18 cellular contexts compared by ENCODE assay signal in the genomic region with DNA sequence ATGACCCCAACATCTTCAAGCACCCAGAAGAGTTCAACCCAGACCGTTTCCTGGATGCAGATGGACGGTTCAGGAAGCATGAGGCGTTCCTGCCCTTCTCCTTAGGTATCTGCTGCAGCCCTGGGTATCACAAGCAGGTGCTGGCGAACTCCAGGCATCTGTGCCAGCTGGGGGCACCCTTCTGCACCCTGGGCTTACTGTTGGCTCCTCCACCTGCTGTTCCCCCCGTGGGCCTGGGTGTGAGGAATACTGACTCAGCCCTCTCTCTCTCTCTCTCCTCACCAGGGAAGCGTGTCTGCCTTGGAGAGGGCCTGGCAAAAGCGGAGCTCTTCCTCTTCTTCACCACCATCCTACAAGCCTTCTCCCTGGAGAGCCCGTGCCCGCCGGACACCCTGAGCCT. TPM values are rescaled to one million over a fixed set of nuclear protein-coding genes. Genes with fewer than 3 reads are reported as not detected.
A peak's percentile ranks its signal among the peaks of the same experiment; 100 is the strongest.
DNase-seq lines count a peak whose midpoint lies in the region; ATAC-seq, FAIRE-seq and TF ChIP-seq lines count a peak whose summit lies in the region.
"Had no signal": no experiment of that assay in that cellular context is flagged by ENCODE, and none has a peak within 500 bp of the region (broad histone marks: within the 10 kb centered on the region; RNA-seq: fewer than 3 reads in every experiment).

No MANE protein-coding gene starts in this region.

- SMC1A ChIA-PET in GM12878 (lab: Charles Lee; ENCODE audit: uncharacterized antibody, unreplicated experiment): interaction anchor here (0.9 to 3.5 kb wide), 3 partner anchors 52 to 57 kb away, joined by 3 to 32 read pairs (median 6); a partner anchor contains a TSS

- POLR2A ChIA-PET in activated CD4-positive, alpha-beta memory T cell treated with anti-CD3 and anti-CD28 coated beads for 36 hours (lab: Charles Lee): no interaction called here
- POLR2A ChIA-PET in activated CD4-positive, alpha-beta memory T cell treated with anti-CD3 and anti-CD28 coated beads, Interleukin-2, amount 10 ng/mL, durations not matched to agents 7 days and 5 days (lab: Charles Lee): no interaction called here
- POLR2A ChIA-PET in GM12878 (lab: Charles Lee): no interaction called here

- no peaks in the 10 kb centered on the region for H3K4me1 ChIP-seq in GM12878 (ENCODE audit: control insufficient read depth, insufficient read depth, low read length)
- H3K4me1 ChIP-seq in skeletal muscle satellite cell (ENCODE audit: control insufficient read depth, insufficient read depth, low read length): peaks cover 19% of the 10 kb centered on the region
- H3K4me1 ChIP-seq: adrenal gland, pancreas, SJCRH30 had no signal

- no peak overlapping the region for H3K27ac Mint-ChIP-seq in activated CD4-positive, alpha-beta memory T cell treated with anti-CD3 and anti-CD28 coated beads for 36 hours
- no peak overlapping the region for H3K27ac Mint-ChIP-seq in activated CD4-positive, alpha-beta memory T cell treated with anti-CD3 and anti-CD28 coated beads, Interleukin-2, amount 10 ng/mL, durations not matched to agents 7 days and 5 days
- H3K27ac Mint-ChIP-seq: activated CD4-positive, alpha-beta T cell treated with anti-CD3 and anti-CD28 coated beads, Interleukin-2, amount 10 ng/mL, durations not matched to agents 7 days and 5 days had no signal

- no peak for TF ChIP-seq EP300 in GM12878 (IDR thresholded peaks at IDR 0.05; ENCODE audit: borderline replicate concordance in 1 of 2, control insufficient read depth in 1 of 2, low read depth in 2 of 2, low read length in 2 of 2)

- H3K4me1 Mint-ChIP-seq in activated CD4-positive, alpha-beta memory T cell treated with anti-CD3 and anti-CD28 coated beads for 36 hours (ENCODE audit: low read depth): peaks cover 11% of the 10 kb centered on the region
- peaks cover 11% of the 10 kb centered on the region for H3K4me1 Mint-ChIP-seq in activated CD4-positive, alpha-beta memory T cell treated with anti-CD3 and anti-CD28 coated beads, Interleukin-2, amount 10 ng/mL, durations not matched to agents 7 days and 5 days

- DNase-seq in activated CD4-positive, alpha-beta memory T cell treated with anti-CD3 and anti-CD28 coated beads for 36 hours: peak; percentile 31
- no peak for DNase-seq in activated CD4-positive, alpha-beta memory T cell treated with anti-CD3 and anti-CD28 coated beads, Interleukin-2, amount 10 ng/mL, durations not matched to agents 7 days and 5 days
- DNase-seq in M059J (ENCODE audit: low read depth) (peak; percentile 38), GM12878 (ENCODE audit: low read depth, low spot score) (no peak)
- DNase-seq: activated CD4-positive, alpha-beta T cell treated with anti-CD3 and anti-CD28 coated beads, Interleukin-2, amount 10 ng/mL, durations not matched to agents 7 days and 5 days; activated T-cell treated with anti-CD3 and anti-CD28 coated beads, Interleukin-2, amount 50 U/mL, for 48 hours; CD8-positive, alpha-beta T cell; cerebellar nuclear complex; NCI-H2081 treated with DMSO at 0.1 percent for 48 hours; NK-92 treated with Interleukin-12 subunit alpha and Interleukin-12 subunit beta, amount 100 ng/mL, for 24 hours; pancreas; SJCRH30 had no signal

- no peak for TF ChIP-seq RAD21 in GM12878 (IDR thresholded peaks at IDR 0.05; ENCODE audit: insufficient read depth, low read depth, low read length)

- H3K36me3 Mint-ChIP-seq in activated CD4-positive, alpha-beta memory T cell treated with anti-CD3 and anti-CD28 coated beads for 36 hours: no peaks in the 10 kb centered on the region
- no peaks in the 10 kb centered on the region for H3K36me3 Mint-ChIP-seq in activated CD4-positive, alpha-beta memory T cell treated with anti-CD3 and anti-CD28 coated beads, Interleukin-2, amount 10 ng/mL, durations not matched to agents 7 days and 5 days (ENCODE audit: low read depth)
- H3K36me3 Mint-ChIP-seq: CD8-positive, alpha-beta T cell had no signal

- H4K20me1 ChIP-seq in GM12878 (ENCODE audit: control insufficient read depth, insufficient read depth): no peaks in the 10 kb centered on the region

- H3K4me2 ChIP-seq in GM12878 (ENCODE audit: control insufficient read depth, insufficient read depth) (no peak overlapping the region), skeletal muscle satellite cell (ENCODE audit: low read length) (peak overlapping the region; percentile 43)

- 0 out of 6 replicates have a peak, but pooled peaks of 1 of the 3 experiments have one; percentile 5 for TF ChIP-seq CTCF in GM12878 (IDR thresholded peaks at IDR 0.05 in 2 of 3, conservative IDR thresholded peaks at IDR 0.05 in 1 of 3; ENCODE audit: control insufficient read depth in 2 of 3, extremely low read depth in 1 of 3, insufficient read depth in 1 of 3, low read depth in 3 of 3, low read length in 3 of 3)

- 40% methylated on average over 8 of the region's 10 CpGs for WGBS in GM12878 (ENCODE audit: insufficient coverage, insufficient replicate concordance, low lambda C conversion rate, missing lambda C conversion rate)

- no peak for TF ChIP-seq POLR2A in GM12878 (IDR thresholded peaks at IDR 0.05; ENCODE audit: low read depth, low read length)

- H3K27me3 ChIP-seq in GM12878 (replicated peaks in 1 of 2; ENCODE audit: control insufficient read depth in 2 of 2, insufficient read depth in 2 of 2, low read length in 1 of 2) (no peaks in the 10 kb centered on the region; a peak in 1 of 4 replicates), skeletal muscle satellite cell (ENCODE audit: control insufficient read depth, insufficient read depth, low read length) (no peaks in the 10 kb centered on the region)
- H3K27me3 ChIP-seq: adrenal gland had no signal

- CTCF ChIA-PET in activated CD4-positive, alpha-beta memory T cell treated with anti-CD3 and anti-CD28 coated beads for 36 hours (lab: Charles Lee): interaction anchor here (0.7 to 5.6 kb wide), 3 partner anchors 56 to 152 kb away, joined by 3 to 118 read pairs (median 86); a partner anchor contains a TSS
- CTCF ChIA-PET in activated CD4-positive, alpha-beta memory T cell treated with anti-CD3 and anti-CD28 coated beads, Interleukin-2, amount 10 ng/mL, durations not matched to agents 7 days and 5 days (lab: Charles Lee): interaction anchor here (1.3 to 4.6 kb wide), 3 partner anchors 56 to 158 kb away, joined by 4 to 74 read pairs (median 5); a partner anchor contains a TSS
- CTCF ChIA-PET in GM12878 (lab: Yijun Ruan, JAX): interaction anchor here (6.0 kb wide), 1 partner anchor 55 kb away, joined by 90 read pairs; a partner anchor contains a TSS

- no peaks in the 10 kb centered on the region for H3K9me3 ChIP-seq in GM12878 (replicated peaks; ENCODE audit: control insufficient read depth, insufficient read depth, low read length)
- H3K9me3 ChIP-seq in skeletal muscle satellite cell (replicated peaks; ENCODE audit: low read length): no peaks in the 10 kb centered on the region
- H3K9me3 ChIP-seq: adrenal gland, pancreas, SJCRH30 had no signal

- H2AFZ ChIP-seq in GM12878 (ENCODE audit: control insufficient read depth, low read depth, low read length): no peak overlapping the region

- intact Hi-C loops in activated CD4-positive, alpha-beta memory T cell treated with anti-CD3 and anti-CD28 coated beads for 36 hours (cut with micrococcal nuclease): loop anchor here (1.0 to 10.0 kb wide), 3 partner anchors 21 to 389 kb away; no protein-coding TSS in a partner anchor
- intact Hi-C loops in GM12878 (cut with micrococcal nuclease; ENCODE audit: unreplicated experiment): no loop called here

- H3K36me3 ChIP-seq in GM12878 (ENCODE audit: control insufficient read depth in 2 of 2, insufficient read depth in 2 of 2, low read length in 1 of 2) (no peaks in the 10 kb centered on the region), skeletal muscle satellite cell (ENCODE audit: insufficient read depth, low read length) (no peaks in the 10 kb centered on the region)
- H3K36me3 ChIP-seq: adrenal gland, pancreas, SJCRH30 had no signal

- RAD21 ChIA-PET in GM12878 (lab: Charles Lee; ENCODE audit: unreplicated experiment): interaction anchor here (2.2 kb wide), 1 partner anchor 57 kb away, joined by 26 read pairs; no protein-coding TSS in a partner anchor

- H3K27me3 Mint-ChIP-seq in activated CD4-positive, alpha-beta memory T cell treated with anti-CD3 and anti-CD28 coated beads for 36 hours: peaks cover 2% of the 10 kb centered on the region
- H3K27me3 Mint-ChIP-seq in activated CD4-positive, alpha-beta memory T cell treated with anti-CD3 and anti-CD28 coated beads, Interleukin-2, amount 10 ng/mL, durations not matched to agents 7 days and 5 days: peaks cover 4% of the 10 kb centered on the region
- H3K27me3 Mint-ChIP-seq: activated CD4-positive, alpha-beta T cell treated with anti-CD3 and anti-CD28 coated beads, Interleukin-2, amount 10 ng/mL, durations not matched to agents 7 days and 5 days had no signal

- H3K9me3 Mint-ChIP-seq in activated CD4-positive, alpha-beta memory T cell treated with anti-CD3 and anti-CD28 coated beads for 36 hours: no peaks in the 10 kb centered on the region
- no peaks in the 10 kb centered on the region for H3K9me3 Mint-ChIP-seq in activated CD4-positive, alpha-beta memory T cell treated with anti-CD3 and anti-CD28 coated beads, Interleukin-2, amount 10 ng/mL, durations not matched to agents 7 days and 5 days
- H3K9me3 Mint-ChIP-seq: activated CD4-positive, alpha-beta T cell treated with anti-CD3 and anti-CD28 coated beads, Interleukin-2, amount 10 ng/mL, durations not matched to agents 7 days and 5 days; CD8-positive, alpha-beta T cell had no signal

- in situ Hi-C loops in GM12878 (cut with MboI): no loop called here

- H3K9ac ChIP-seq in GM12878 (ENCODE audit: control insufficient read depth, insufficient read depth, low read length) (no peak overlapping the region), skeletal muscle satellite cell (ENCODE audit: low read depth, low read length) (no peak overlapping the region)

- no peak overlapping the region for H3K4me3 ChIP-seq in GM12878
- H3K4me3 ChIP-seq in skeletal muscle satellite cell (ENCODE audit: low read length): no peak overlapping the region
- H3K4me3 ChIP-seq: adrenal gland, pancreas, SJCRH30 had no signal

- no peaks in the 10 kb centered on the region for H3K79me2 ChIP-seq in GM12878 (ENCODE audit: control insufficient read depth, insufficient read depth, low read length)

- no peak overlapping the region for H3K4me3 Mint-ChIP-seq in activated CD4-positive, alpha-beta memory T cell treated with anti-CD3 and anti-CD28 coated beads for 36 hours
- H3K4me3 Mint-ChIP-seq in activated CD4-positive, alpha-beta memory T cell treated with anti-CD3 and anti-CD28 coated beads, Interleukin-2, amount 10 ng/mL, durations not matched to agents 7 days and 5 days: no peak overlapping the region
- H3K4me3 Mint-ChIP-seq: activated CD4-positive, alpha-beta T cell treated with anti-CD3 and anti-CD28 coated beads, Interleukin-2, amount 10 ng/mL, durations not matched to agents 7 days and 5 days; CD8-positive, alpha-beta T cell had no signal

- ATAC-seq in GM12878 (peak; percentile 17; the same call in 1 of the 3 replicates), HG03097 (IDR thresholded peaks at IDR 0.05; ENCODE audit: low FRiP score, unreplicated experiment) (no peak), HG03378 (IDR thresholded peaks at IDR 0.05; ENCODE audit: unreplicated experiment) (no peak), HG02840 (IDR thresholded peaks at IDR 0.05; ENCODE audit: low FRiP score, unreplicated experiment) (no peak)
- ATAC-seq: CD8-positive, alpha-beta T cell had no signal

- no peak overlapping the region for H3K27ac ChIP-seq in GM12878 (ENCODE audit: control insufficient read depth, insufficient read depth)
- H3K27ac ChIP-seq: pancreas, SJCRH30 had no signal

- BruUV-seq in GM12878 (replicated peaks; lab: Mats Ljungman, UMichigan): no TSS peak

- no peak for FAIRE-seq in GM12878 (lab: Jason Lieb, UNC)
- FAIRE-seq: pancreas had no signal

RNA-seq across cellular contexts. Expression of a gene that starts 13.0 kb away (rescaled TPM):
- under 1 TPM; 0.75 to 0.76 TPM for total RNA-seq in activated CD4-positive, alpha-beta memory T cell treated with anti-CD3 and anti-CD28 coated beads for 36 hours
- total RNA-seq in activated CD4-positive, alpha-beta memory T cell treated with anti-CD3 and anti-CD28 coated beads, Interleukin-2, amount 10 ng/mL, durations not matched to agents 7 days and 5 days: 1 to 10 TPM in 1 of 2 experiments, under 1 TPM in 1; 0.68 to 1.6 TPM
- total RNA-seq in M059J (2014; rRNA removed; shearing (Covaris generic)): 5.6 and 7.3 TPM in 2 replicates
- total RNA-seq in GM12878 (2013; cell fraction: nucleolus; rRNA removed): not detected in 2 replicates
- total RNA-seq in GM12878 (2014; rRNA removed) (not detected in 2 replicates), GM12878 (2014; rRNA removed; fragmentation: Illumina TruSeq; extraction: Trizol) (not detected in 2 replicates), GM12878 (2021) (0.15 and 0.37 TPM in 2 replicates)
- 0.17 TPM for polyA plus RNA-seq in GM12878 (2011; ENCODE audit: low read depth)
- polyA plus RNA-seq in GM12878 (2011; rRNA removed) (0.03 TPM in 1 of 2 replicates, not detected in the other), GM12878 (2014; fragmentation: Illumina TruSeq; extraction: Trizol) (0.28 TPM in 1 of 2 replicates, not detected in the other), GM12878 (2014; fragmentation: Nextera tagmentation; extraction: Ambion mirVana) (under 1 TPM; 0.04 to 0.08 TPM), GM12878 (2014; rRNA removed) (0.05 and 0.11 TPM in 2 replicates), GM12878 (2016; fragmentation: Nextera tagmentation; extraction: Ambion mirVana) (under 1 TPM; 0.21 to 0.28 TPM)
- 0.03 and 0.07 TPM in 2 replicates for polyA plus RNA-seq in GM12878 (2011; cell fraction: cytosol; rRNA removed)
- polyA plus RNA-seq in GM12878 (2011; cell fraction: nucleus; rRNA removed): 0.20 TPM in 1 of 2 replicates, not detected in the other
- 0.38 and 0.92 TPM in 2 replicates for polyA plus RNA-seq in GM12878 (2012)
- polyA minus RNA-seq in GM12878 (2011; rRNA and poly(A)+ RNA removed): not detected in 2 replicates
- not detected in 2 replicates for polyA minus RNA-seq in GM12878 (2011; cell fraction: cytosol; rRNA and poly(A)+ RNA removed)
- 0.10 TPM in 1 of 2 replicates, not detected in the other for polyA minus RNA-seq in GM12878 (2011; cell fraction: nucleus; rRNA and poly(A)+ RNA removed)
- not detected in 2 replicates for total RNA-seq in skeletal muscle satellite cell (2012; rRNA removed)
- total RNA-seq: G401, SJCRH30 had no signal

RNA-seq across cellular contexts. Expression of a gene that starts 13.0 kb away (rescaled TPM):
- under 1 TPM; 0.17 to 0.31 TPM for total RNA-seq in activated CD4-positive, alpha-beta memory T cell treated with anti-CD3 and anti-CD28 coated beads for 36 hours
- under 1 TPM; 0.55 to 0.60 TPM for total RNA-seq in activated CD4-positive, alpha-beta memory T cell treated with anti-CD3 and anti-CD28 coated beads, Interleukin-2, amount 10 ng/mL, durations not matched to agents 7 days and 5 days
- 237 and 362 TPM in 2 replicates for total RNA-seq in M059J (2014; rRNA removed; shearing (Covaris generic))
- total RNA-seq in GM12878 (2013; cell fraction: nucleolus; rRNA removed): not detected in 2 replicates
- total RNA-seq in GM12878 (2014; rRNA removed) (under 0.01 TPM in 2 replicates), GM12878 (2014; rRNA removed; fragmentation: Illumina TruSeq; extraction: Trizol) (not detected in 2 replicates), GM12878 (2021) (0.16 and 0.26 TPM in 2 replicates)
- polyA plus RNA-seq in GM12878 (2011; ENCODE audit: low read depth): 0.05 TPM
- polyA plus RNA-seq in GM12878 (2011; rRNA removed) (0.03 and 0.10 TPM in 2 replicates), GM12878 (2014; fragmentation: Illumina TruSeq; extraction: Trizol) (0.08 TPM in 1 of 2 replicates, not detected in the other), GM12878 (2014; fragmentation: Nextera tagmentation; extraction: Ambion mirVana) (under 1 TPM in 1 of 2 experiments, not detected in 1; 0.05 TPM), GM12878 (2014; rRNA removed) (not detected in 2 replicates), GM12878 (2016; fragmentation: Nextera tagmentation; extraction: Ambion mirVana) (under 1 TPM; 0.05 to 0.33 TPM)
- 0.06 and 0.30 TPM in 2 replicates for polyA plus RNA-seq in GM12878 (2011; cell fraction: cytosol; rRNA removed)
- polyA plus RNA-seq in GM12878 (2011; cell fraction: nucleus; rRNA removed): 0.04 TPM in 1 of 2 replicates, not detected in the other
- polyA plus RNA-seq in GM12878 (2012): 0.05 and 0.08 TPM in 2 replicates
- 0.15 and 0.37 TPM in 2 replicates for polyA minus RNA-seq in GM12878 (2011; rRNA and poly(A)+ RNA removed)
- 0.62 TPM in 1 of 2 replicates, not detected in the other for polyA minus RNA-seq in GM12878 (2011; cell fraction: cytosol; rRNA and poly(A)+ RNA removed)
- 0.12 and 0.29 TPM in 2 replicates for polyA minus RNA-seq in GM12878 (2011; cell fraction: nucleus; rRNA and poly(A)+ RNA removed)
- total RNA-seq in skeletal muscle satellite cell (2012; rRNA removed): 208 and 238 TPM in 2 replicates

RNA-seq across cellular contexts. Expression of a gene that starts 58.2 kb away (rescaled TPM):
- total RNA-seq in activated CD4-positive, alpha-beta memory T cell treated with anti-CD3 and anti-CD28 coated beads for 36 hours: 100 to 1,000 TPM; 290 to 295 TPM
- 100 to 1,000 TPM; 373 to 398 TPM for total RNA-seq in activated CD4-positive, alpha-beta memory T cell treated with anti-CD3 and anti-CD28 coated beads, Interleukin-2, amount 10 ng/mL, durations not matched to agents 7 days and 5 days
- 94.9 and 143 TPM in 2 replicates for total RNA-seq in M059J (2014; rRNA removed; shearing (Covaris generic))
- 152 and 164 TPM in 2 replicates for total RNA-seq in GM12878 (2013; cell fraction: nucleolus; rRNA removed)
- total RNA-seq in GM12878 (2014; rRNA removed): 96.3 and 101 TPM in 2 replicates
- total RNA-seq in GM12878 (2014; rRNA removed; fragmentation: Illumina TruSeq; extraction: Trizol): 88.8 and 100 TPM in 2 replicates
- 276 TPM in 2 replicates for total RNA-seq in GM12878 (2021)
- 52.2 TPM for polyA plus RNA-seq in GM12878 (2011; ENCODE audit: low read depth)
- 37.7 and 61.7 TPM in 2 replicates for polyA plus RNA-seq in GM12878 (2011; rRNA removed)
- polyA plus RNA-seq in GM12878 (2011; cell fraction: cytosol; rRNA removed): 46.3 and 65.1 TPM in 2 replicates
- polyA plus RNA-seq in GM12878 (2011; cell fraction: nucleus; rRNA removed): 49.1 and 66.4 TPM in 2 replicates
- polyA plus RNA-seq in GM12878 (2012): 120 and 147 TPM in 2 replicates
- 149 and 175 TPM in 2 replicates for polyA plus RNA-seq in GM12878 (2014; fragmentation: Illumina TruSeq; extraction: Trizol)
- 10 to 100 TPM; 11.1 to 26.3 TPM for polyA plus RNA-seq in GM12878 (2014; fragmentation: Nextera tagmentation; extraction: Ambion mirVana)
- polyA plus RNA-seq in GM12878 (2014; rRNA removed): 132 and 168 TPM in 2 replicates
- 100 to 1,000 TPM; 178 to 185 TPM for polyA plus RNA-seq in GM12878 (2016; fragmentation: Nextera tagmentation; extraction: Ambion mirVana)
- polyA minus RNA-seq in GM12878 (2011; rRNA and poly(A)+ RNA removed): 58.4 and 63.7 TPM in 2 replicates
- polyA minus RNA-seq in GM12878 (2011; cell fraction: cytosol; rRNA and poly(A)+ RNA removed): 38.7 and 41.0 TPM in 2 replicates
- polyA minus RNA-seq in GM12878 (2011; cell fraction: nucleus; rRNA and poly(A)+ RNA removed): 36.3 and 72.3 TPM in 2 replicates
- 85.6 and 97.1 TPM in 2 replicates for total RNA-seq in skeletal muscle satellite cell (2012; rRNA removed)

Comparison
In these comparisons a context has a peak if more than half of its experiments do, and no peak if none do; other contexts are left out.
1. DNase-seq: peak in activated CD4-positive, alpha-beta memory T cell treated with anti-CD3 and anti-CD28 coated beads for 36 hours (single experiment) and M059J (single experiment); none in activated CD4-positive, alpha-beta memory T cell treated with anti-CD3 and anti-CD28 coated beads, Interleukin-2, amount 10 ng/mL, durations not matched to agents 7 days and 5 days (single experiment) and GM12878 (single experiment).
2. RNA of a gene that starts 13.0 kb away (total RNA-seq): 237 to 362 TPM in M059J; 0.55 to 0.60 TPM in activated CD4-positive, alpha-beta memory T cell treated with anti-CD3 and anti-CD28 coated beads, Interleukin-2, amount 10 ng/mL, durations not matched to agents 7 days and 5 days, 0.17 to 0.31 TPM in activated CD4-positive, alpha-beta memory T cell treated with anti-CD3 and anti-CD28 coated beads for 36 hours and under 0.01 to 0.26 TPM in GM12878; every median in the first group is over 100 times any median in the second.